ENCODE assay signal across 16 cellular contexts in the genomic region with DNA sequence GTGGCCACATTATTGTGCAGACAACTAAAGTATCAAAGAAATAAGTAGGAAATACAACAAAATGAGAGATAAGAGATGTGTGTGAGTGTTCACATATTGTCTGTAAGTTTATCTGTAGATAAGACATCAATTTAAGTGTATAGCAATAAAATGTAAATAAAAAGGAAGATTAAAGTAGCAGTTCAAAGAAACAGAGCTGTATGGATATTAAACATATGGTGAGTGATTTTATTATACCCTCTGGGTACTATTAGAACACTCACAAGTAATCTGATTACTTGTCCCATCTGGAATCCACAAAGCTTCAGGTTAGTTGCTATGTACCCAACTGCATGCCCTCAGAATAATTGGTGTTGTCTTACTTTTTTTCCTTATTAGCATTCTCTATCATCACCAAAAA.
DNase-seq lines count a peak whose midpoint lies in the region; ATAC-seq and TF ChIP-seq lines count a peak whose summit lies in the region.
"Had no signal": no experiment of that assay in that cellular context is flagged by ENCODE, and none has a peak within 500 bp of the region (broad histone marks: within the 10 kb centered on the region; RNA-seq: fewer than 3 reads in every experiment).

No MANE protein-coding gene starts in this region.

- H3K9me3 ChIP-seq in SK-N-SH = no peaks in the 10 kb centered on the region
- H3K9me3 ChIP-seq in MM.1S (replicated peaks; ENCODE audit: insufficient read depth, low read length) = no peaks in the 10 kb centered on the region
- H3K9me3 ChIP-seq: BLaER1 had no signal

- POLR2A ChIA-PET in SK-N-SH (lab: Yijun Ruan, JAX) = no interaction called here

- DNase-seq in D341Med (ENCODE audit: low spot score) (peak; percentile 24), NCI-H2171 (lab: John Stamatoyannopoulos, UW) (peak; percentile 57), NCI-H69 (lab: John Stamatoyannopoulos, UW) (peak; percentile 85), SK-N-SH (peak; percentile 23), MM.1S (no peak), 8988T (no peak)
- DNase-seq: CD4-positive, alpha-beta memory T cell; GDM1; HCEC 1CT; IMR-90 had no signal

- H3K9me2 ChIP-seq in SK-N-SH = no peaks in the 10 kb centered on the region; the same call in 1 of the 2 replicates
- H3K9me2 ChIP-seq in MM.1S (replicated peaks; ENCODE audit: insufficient read depth, low read length) = no peaks in the 10 kb centered on the region

- no peak for TF ChIP-seq CTCF in SK-N-SH (IDR thresholded peaks at IDR 0.05)
- TF ChIP-seq CTCF in MM.1S (IDR thresholded peaks at IDR 0.05; ENCODE audit: low read length) = no peak

- H3K9ac ChIP-seq in SK-N-SH (no peak overlapping the region), MM.1S (ENCODE audit: low read length) (no peak overlapping the region)
- H3K9ac ChIP-seq: BLaER1 had no signal

- TF ChIP-seq RAD21 in SK-N-SH (IDR thresholded peaks at IDR 0.05; ENCODE audit: low read length) = no peak

- H3K79me2 ChIP-seq in SK-N-SH (ENCODE audit: insufficient read depth) (no peaks in the 10 kb centered on the region), MM.1S (ENCODE audit: low read length) (no peaks in the 10 kb centered on the region)

- ATAC-seq in HG03095 (IDR thresholded peaks at IDR 0.05; ENCODE audit: unreplicated experiment) = no peak
- no peak for ATAC-seq in GM18520 (IDR thresholded peaks at IDR 0.05; ENCODE audit: unreplicated experiment)
- ATAC-seq: GM23338, K562 had no signal

- CTCF ChIA-PET in SK-N-SH (lab: Yijun Ruan, JAX) = no interaction called here

- H3K27me3 ChIP-seq in SK-N-SH (ENCODE audit: insufficient read depth) = no peaks in the 10 kb centered on the region
- H3K27me3 ChIP-seq in MM.1S (replicated peaks; ENCODE audit: insufficient read depth, low read length) = no peaks in the 10 kb centered on the region
- H3K27me3 ChIP-seq: BLaER1 had no signal

- H4K20me1 ChIP-seq in SK-N-SH (ENCODE audit: insufficient read depth) (no peaks in the 10 kb centered on the region), MM.1S (ENCODE audit: insufficient read depth, low read length) (no peaks in the 10 kb centered on the region)
- H4K20me1 ChIP-seq: BLaER1 had no signal

- H3K27ac ChIP-seq in SK-N-SH (ENCODE audit: low read depth in 2 of 2, low read length in 1 of 2) = no peak overlapping the region; a peak in 1 of 4 replicates
- no peak overlapping the region for H3K27ac ChIP-seq in MM.1S (ENCODE audit: low read length)
- H3K27ac ChIP-seq: 22Rv1, BLaER1 had no signal

- no peaks in the 10 kb centered on the region for H3K36me3 ChIP-seq in SK-N-SH (replicated peaks in 1 of 2; ENCODE audit: control insufficient read depth in 1 of 2, insufficient read depth in 2 of 2, low read length in 1 of 2)
- no peaks in the 10 kb centered on the region for H3K36me3 ChIP-seq in MM.1S (replicated peaks; ENCODE audit: insufficient read depth, low read length)
- H3K36me3 ChIP-seq: BLaER1 had no signal

- H3F3A ChIP-seq in SK-N-SH (replicated peaks; ENCODE audit: insufficient read depth) (no peaks in the 10 kb centered on the region), MM.1S (ENCODE audit: insufficient read depth, low read length) (no peaks in the 10 kb centered on the region)

- H3K4me2 ChIP-seq in SK-N-SH (no peak overlapping the region), MM.1S (ENCODE audit: low read depth, low read length) (no peak overlapping the region)
- H3K4me2 ChIP-seq: BLaER1, GM23338 had no signal

- H3K4me1 ChIP-seq in SK-N-SH (ENCODE audit: control insufficient read depth in 1 of 2, insufficient read depth in 2 of 2, low read depth in 1 of 2, low read length in 1 of 2) (no peaks in the 10 kb centered on the region), MM.1S (ENCODE audit: low read length) (no peaks in the 10 kb centered on the region)
- H3K4me1 ChIP-seq: BLaER1 had no signal

- H2AFZ ChIP-seq in SK-N-SH (ENCODE audit: low read depth) (no peak overlapping the region), MM.1S (ENCODE audit: low read length) (no peak overlapping the region)
- H2AFZ ChIP-seq: GM23338 had no signal

- H3K4me3 ChIP-seq in SK-N-SH (ENCODE audit: low read depth in 2 of 2, low read length in 1 of 2) = no peak overlapping the region
- no peak overlapping the region for H3K4me3 ChIP-seq in MM.1S (ENCODE audit: low read length)
- H3K4me3 ChIP-seq: BLaER1, GM23338, K562 had no signal

- TF ChIP-seq EP300 in SK-N-SH (IDR thresholded peaks at IDR 0.05; ENCODE audit: borderline replicate concordance in 1 of 2, low read depth in 1 of 2, low read length in 1 of 2) = peak in 1 of 2 experiments; percentile 74; a peak in 1 of 4 replicates

TF ChIP-seq in SK-N-SH, 30 proteins besides CTCF, POLR2A, EP300 and RAD21:
- TF ChIP-seq EZH2phosphoT487 (IDR thresholded peaks at IDR 0.05; ENCODE audit: borderline replicate concordance, low read depth) (no peak), FOSL2 (IDR thresholded peaks at IDR 0.05; ENCODE audit: borderline replicate concordance, low read depth) (no peak), RCOR1 (IDR thresholded peaks at IDR 0.05; ENCODE audit: low read length) (peak; percentile 77), TCF12 (IDR thresholded peaks at IDR 0.05) (no peak), YY1 (IDR thresholded peaks at IDR 0.05; ENCODE audit: low read depth) (no peak), SMC3 (IDR thresholded peaks at IDR 0.05; ENCODE audit: low read depth, low read length) (no peak), GATA2 (CRISPR knock-in tag; IDR thresholded peaks at IDR 0.05) (peak; percentile 50), CHD2 (IDR thresholded peaks at IDR 0.05; ENCODE audit: low read length, partially characterized antibody) (no peak), NFIC (IDR thresholded peaks at IDR 0.05; ENCODE audit: borderline replicate concordance) (no peak), JUND (IDR thresholded peaks at IDR 0.05) (no peak)
- TF ChIP-seq, protein P1, sequence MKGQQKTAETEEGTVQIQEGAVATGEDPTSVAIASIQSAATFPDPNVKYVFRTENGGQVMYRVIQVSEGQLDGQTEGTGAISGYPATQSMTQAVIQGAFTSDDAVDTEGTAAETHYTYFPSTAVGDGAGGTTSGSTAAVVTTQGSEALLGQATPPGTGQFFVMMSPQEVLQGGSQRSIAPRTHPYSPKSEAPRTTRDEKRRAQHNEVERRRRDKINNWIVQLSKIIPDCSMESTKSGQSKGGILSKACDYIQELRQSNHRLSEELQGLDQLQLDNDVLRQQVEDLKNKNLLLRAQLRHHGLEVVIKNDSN (IDR thresholded peaks at IDR 0.05; ENCODE audit: borderline replicate concordance, low read depth) = no peak
- TF ChIP-seq, protein P2, sequence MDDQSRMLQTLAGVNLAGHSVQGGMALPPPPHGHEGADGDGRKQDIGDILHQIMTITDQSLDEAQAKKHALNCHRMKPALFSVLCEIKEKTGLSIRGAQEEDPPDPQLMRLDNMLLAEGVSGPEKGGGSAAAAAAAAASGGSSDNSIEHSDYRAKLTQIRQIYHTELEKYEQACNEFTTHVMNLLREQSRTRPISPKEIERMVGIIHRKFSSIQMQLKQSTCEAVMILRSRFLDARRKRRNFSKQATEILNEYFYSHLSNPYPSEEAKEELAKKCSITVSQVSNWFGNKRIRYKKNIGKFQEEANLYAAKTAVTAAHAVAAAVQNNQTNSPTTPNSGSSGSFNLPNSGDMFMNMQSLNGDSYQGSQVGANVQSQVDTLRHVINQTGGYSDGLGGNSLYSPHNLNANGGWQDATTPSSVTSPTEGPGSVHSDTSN (IDR thresholded peaks at IDR 0.05) = no peak
- TF ChIP-seq, protein P3, sequence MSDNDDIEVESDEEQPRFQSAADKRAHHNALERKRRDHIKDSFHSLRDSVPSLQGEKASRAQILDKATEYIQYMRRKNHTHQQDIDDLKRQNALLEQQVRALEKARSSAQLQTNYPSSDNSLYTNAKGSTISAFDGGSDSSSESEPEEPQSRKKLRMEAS (IDR thresholded peaks at IDR 0.05; ENCODE audit: low read depth) = no peak

Comparison
In these comparisons a context has a peak if more than half of its experiments do, and no peak if none do; other contexts are left out.
1. DNase-seq: peak in D341Med (single experiment), NCI-H2171 (single experiment), NCI-H69 (single experiment) and SK-N-SH (single experiment); none in MM.1S (single experiment) and 8988T (single experiment).